Comparison of ENCODE assay signal across 8 cellular contexts in genomic region chr2:127640082-127641072, GRCh38. TPM values are rescaled to one million over a fixed set of nuclear protein-coding genes. Genes with fewer than 3 reads are reported as not detected.
DNase-seq lines count a peak whose midpoint lies in the region; ATAC-seq, FAIRE-seq and TF ChIP-seq lines count a peak whose summit lies in the region.

No MANE protein-coding gene starts in this region.

- no peak overlapping the region; the same call in 1 of the 2 replicates for H2BK15ac ChIP-seq in H1 (ENCODE audit: low read length)

- H3K9me2 ChIP-seq in PC-3 (replicated peaks; ENCODE audit: low read length) = no peaks in the 10 kb centered on the region

- H3K27me3 ChIP-seq in PC-3 (ENCODE audit: low read length) = no peaks in the 10 kb centered on the region
- no peaks in the 10 kb centered on the region for H3K27me3 ChIP-seq in H1 (replicated peaks in 1 of 4; ENCODE audit: control insufficient read depth in 3 of 4, extremely low read depth in 1 of 4, insufficient read depth in 3 of 4, low read length in 3 of 4)
- H3K27me3 ChIP-seq in testis = no peaks in the 10 kb centered on the region

- H3K9ac ChIP-seq in PC-3 (ENCODE audit: low read length) = no peak overlapping the region
- no peak overlapping the region for H3K9ac ChIP-seq in H1 (replicated peaks in 1 of 4; ENCODE audit: extremely low read depth in 1 of 4, low read depth in 3 of 4, low read length in 3 of 4)

- TF ChIP-seq RAD21 in H1 (IDR thresholded peaks at IDR 0.05 in 1 of 2, conservative IDR thresholded peaks at IDR 0.05 in 1 of 2; ENCODE audit: low read depth in 2 of 2, low read length in 2 of 2) = peak; percentile 66 to 73

- ATAC-seq in GM19438 (IDR thresholded peaks at IDR 0.05; ENCODE audit: low read depth, unreplicated experiment) (peak; percentile 55), PC-3 (no peak), GM18861 (IDR thresholded peaks at IDR 0.05; ENCODE audit: unreplicated experiment) (no peak), GM18517 (IDR thresholded peaks at IDR 0.05; ENCODE audit: unreplicated experiment) (no peak)

- H2BK12ac ChIP-seq in H1 (ENCODE audit: low read depth, low read length) = peak overlapping the region; percentile 98; the same call in 1 of the 2 replicates

- no peaks in the 10 kb centered on the region for H3K79me1 ChIP-seq in H1 (ENCODE audit: low read depth, low read length)

- peak overlapping the region; percentile 60; the same call in 1 of the 2 replicates for H3K18ac ChIP-seq in H1 (ENCODE audit: extremely low read depth, low read length)

- POLR2A ChIA-PET in PC-3 (lab: Charles Lee; ENCODE audit: unreplicated experiment) = no interaction called here
- POLR2A ChIA-PET in H1 (lab: Charles Lee; ENCODE audit: partially characterized antibody) = interaction anchor here (0.9 to 3.3 kb wide), 3 partner anchors 9 to 114 kb away, joined by 3 to 10 read pairs (median 3); partner anchors contain the start of gene IWS1

- no peaks in the 10 kb centered on the region for H3K9me3 ChIP-seq in PC-3 (ENCODE audit: low read length)
- H3K9me3 ChIP-seq in H1 (ENCODE audit: insufficient read depth in 2 of 2, low read depth in 1 of 2, low read length in 1 of 2) = no peaks in the 10 kb centered on the region
- H3K9me3 ChIP-seq in testis = no peaks in the 10 kb centered on the region

- whole genome bisulfite sequencing in H1 (ENCODE audit: extremely low coverage in 1 of 2, insufficient coverage in 1 of 2, insufficient read length in 1 of 2, insufficient replicate concordance in 2 of 2, low coverage in 1 of 2, low lambda C conversion rate in 2 of 2, missing lambda C conversion rate in 1 of 2), 2 experiments = 87% methylated on average over 21 of the region's 25 CpGs; no CpG with 5 or more reads in 1 of the 2 experiments
- WGBS in testis, 2 donors = 88% methylated on average over 25 of the region's 25 CpGs; no CpG with 5 or more reads in 1 of the 2 donors

- in situ Hi-C loops in ACHN (cut with HindIII; ENCODE audit: low pct_ligation_motif_present, low pct_unique_long_range_greater_than_20kb, low sequenced_read_pairs) = no loop called here

- H3K27ac ChIP-seq in PC-3 (ENCODE audit: low read length) (no peak overlapping the region), H1 (ENCODE audit: low read depth, low read length) (no peak overlapping the region), testis (no peak overlapping the region)

- H3K56ac ChIP-seq in H1 (replicated peaks; ENCODE audit: insufficient read length, low read depth, low read length) = no peak overlapping the region

- no peak for TF ChIP-seq EP300 in H1 (IDR thresholded peaks at IDR 0.05; ENCODE audit: borderline replicate concordance in 1 of 2, low read depth in 2 of 2, low read length in 2 of 2)

- H3K4me1 ChIP-seq in PC-3 (ENCODE audit: insufficient read depth, low read length) = peaks cover 26% of the 10 kb centered on the region
- peaks cover 0 to 19% (median 7%) of the 10 kb centered on the region in 4 experiments; a peak in 6 of 7 replicates for H3K4me1 ChIP-seq in H1 (replicated peaks in 1 of 4; ENCODE audit: control insufficient read depth in 3 of 4, insufficient read depth in 4 of 4, low read length in 3 of 4)
- H3K4me1 ChIP-seq in testis = no peaks in the 10 kb centered on the region

- peak overlapping the region; percentile 51 for H3K4ac ChIP-seq in H1 (replicated peaks; ENCODE audit: insufficient read length, low read depth, low read length)

- H3K4me3 ChIP-seq in PC-3 (ENCODE audit: low read length) (no peak overlapping the region), H1 (ENCODE audit: extremely low read depth in 1 of 4, insufficient read depth in 2 of 4, low read depth in 3 of 4, low read length in 4 of 4) (no peak overlapping the region), testis (no peak overlapping the region)

- TF ChIP-seq POLR2A in H1 (IDR thresholded peaks at IDR 0.05; ENCODE audit: control extremely low read depth in 1 of 2, low read depth in 2 of 2, low read length in 2 of 2) (no peak), testis (IDR thresholded peaks at IDR 0.05) (no peak)

- H2BK120ac ChIP-seq in H1 (replicated peaks; ENCODE audit: low read depth, low read length) = no peak overlapping the region

- DNase-seq in ACHN (peak; percentile 14), PC-3 (no peak), H1 (ENCODE audit: low read depth in 1 of 2, low spot score in 2 of 2) (peak in 1 of 2 experiments; percentile 75), testis (no peak)
- peak; percentile 39 for DNase-seq in stimulated activated CD4-positive, alpha-beta T cell treated with anti-CD3 and anti-CD28 coated beads, Interleukin-4, amount 100 ng/mL, for 1 hour

- TF ChIP-seq CTCF in PC-3 (conservative IDR thresholded peaks at IDR 0.05; ENCODE audit: low read depth, low read length) (peak; percentile 49; the same call in 1 of the 2 replicates), H1 (IDR thresholded peaks at IDR 0.05; ENCODE audit: control extremely low read depth in 1 of 3, insufficient read depth in 1 of 3, low read depth in 1 of 3, low read length in 3 of 3) (peak in 2 of 3 experiments; percentile 61 to 79; a peak in 3 of 4 replicates), testis (IDR thresholded peaks at IDR 0.05) (peak in 1 of 3 experiments; percentile 10)

- peak overlapping the region; percentile 53; the same call in 1 of the 2 replicates for H2AK5ac ChIP-seq in H1 (ENCODE audit: low read depth, low read length)

- H3K14ac ChIP-seq in H1 (ENCODE audit: insufficient read length) = no peak overlapping the region

- H3K36me3 ChIP-seq in PC-3 (ENCODE audit: low read depth, low read length) (no peaks in the 10 kb centered on the region; the same call in 1 of the 2 replicates), H1 (ENCODE audit: control insufficient read depth in 2 of 4, insufficient read depth in 4 of 4, low read length in 3 of 4) (no peaks in the 10 kb centered on the region), testis (ENCODE audit: low read depth, missing control alignments) (no peaks in the 10 kb centered on the region)

- H3K23me2 ChIP-seq in H1 (ENCODE audit: low read depth, low read length) = no peaks in the 10 kb centered on the region

- H2BK20ac ChIP-seq in H1 (ENCODE audit: low read length) = no peak overlapping the region

- no peak overlapping the region for H4K91ac ChIP-seq in H1 (replicated peaks; ENCODE audit: insufficient read length, low read length)

- peak overlapping the region; percentile 61 for H2BK5ac ChIP-seq in H1 (ENCODE audit: low read depth, low read length)

- H3K79me2 ChIP-seq in PC-3 (ENCODE audit: low read length) = no peaks in the 10 kb centered on the region
- no peaks in the 10 kb centered on the region for H3K79me2 ChIP-seq in H1 (ENCODE audit: control insufficient read depth in 1 of 2, insufficient read depth in 2 of 2, low read length in 2 of 2)

- no TSS peak for BruUV-seq in PC-3 (replicated peaks; lab: Mats Ljungman, UMichigan)

- intact Hi-C loops in PC-3 (cut with micrococcal nuclease) = loop anchor here (10.0 kb wide), 1 partner anchor 446 kb away; no protein-coding TSS in a partner anchor
- intact Hi-C loops in testis (cut with DNase I; ENCODE audit: low total_unique reads) = no loop called here

- H3K4me2 ChIP-seq in PC-3 (ENCODE audit: low read length) = no peak overlapping the region
- H3K4me2 ChIP-seq in H1 (ENCODE audit: insufficient read depth in 1 of 2, low read depth in 2 of 2, low read length in 2 of 2) = no peak overlapping the region

- no peaks in the 10 kb centered on the region for H3F3A ChIP-seq in PC-3 (ENCODE audit: low read length, unreplicated experiment)

- no peak overlapping the region for H4K5ac ChIP-seq in H1 (ENCODE audit: insufficient read length, low read depth, low read length)

- no peak for FAIRE-seq in H1 (lab: Jason Lieb, UNC)

- H4K20me1 ChIP-seq in PC-3 (ENCODE audit: low read length) (no peaks in the 10 kb centered on the region), H1 (replicated peaks in 1 of 2; ENCODE audit: control insufficient read depth in 1 of 2, insufficient read depth in 2 of 2, low read length in 2 of 2) (no peaks in the 10 kb centered on the region)

- no peak overlapping the region for H3K23ac ChIP-seq in H1 (ENCODE audit: insufficient read length)

- peak overlapping the region; percentile 89 for H4K8ac ChIP-seq in H1 (ENCODE audit: extremely low read depth, insufficient read depth, low read length)

- CTCF ChIA-PET in PC-3 (lab: Charles Lee) (no interaction called here), H1 (lab: Charles Lee; ENCODE audit: partially characterized antibody) (interaction anchor here (0.6 to 9.8 kb wide), 28 partner anchors 9 to 509 kb away, joined by 3 to 114 read pairs (median 4); no protein-coding TSS in a partner anchor)

- H2AFZ ChIP-seq in PC-3 (ENCODE audit: low read length) (no peak overlapping the region), H1 (ENCODE audit: low read length) (no peak overlapping the region)

TF ChIP-seq in H1, 55 proteins besides CTCF, POLR2A, EP300 and RAD21 (continues in another document):
- TF ChIP-seq NANOG (IDR thresholded peaks at IDR 0.05; ENCODE audit: insufficient read depth, low read depth, low read length, poor library complexity, severe bottlenecking) (no peak), HDAC2 (IDR thresholded peaks at IDR 0.05; ENCODE audit: borderline replicate concordance in 1 of 2, low read depth in 2 of 2, low read length in 2 of 2) (no peak)

RNA-seq across cellular contexts. Expression of gene GPR17, which starts 5.6 kb away (rescaled TPM):
- total RNA-seq in PC-3 (2014; rRNA removed) (0.92 and 1.0 TPM in 2 replicates), testis (under 1 TPM in 1 of 2 donors, not detected in 1; 0.25 TPM)
- total RNA-seq in H1 (2021; fragmentation: NEBNext Ultra II Directional; extraction: Animal tissue kit (Norgen Biotek cat#: 25700)) = not detected in 2 replicates
- polyA plus RNA-seq in H1 (2011; rRNA removed) (0.03 TPM in 2 replicates), testis (ENCODE audit: insufficient read depth, low read depth, low replicate concordance) (0.29 TPM)
- polyA plus RNA-seq in H1 (2011; cell fraction: cytosol; rRNA removed) = not detected
- 0.13 TPM for polyA plus RNA-seq in H1 (2011; cell fraction: nucleus; rRNA removed)
- polyA plus RNA-seq in H1 (2012, experiment 1 of 2) = 0.14 to 0.90 TPM (median 0.59 TPM) in 3 of 4 replicates, not detected in the other
- 0.09 TPM for polyA plus RNA-seq in H1 (2012, experiment 2 of 2)
- polyA plus RNA-seq in H1 (2013, experiment 1 of 2) = not detected
- polyA plus RNA-seq in H1 (2013, experiment 2 of 2) = not detected
- polyA minus RNA-seq in H1 (2011; rRNA and poly(A)+ RNA removed) = not detected in 2 replicates
- polyA minus RNA-seq in H1 (2011; cell fraction: cytosol; rRNA and poly(A)+ RNA removed) = not detected
- not detected for polyA minus RNA-seq in H1 (2011; cell fraction: nucleus; rRNA and poly(A)+ RNA removed)

RNA-seq across cellular contexts. Expression of gene LIMS2, which starts 35.0 kb away (rescaled TPM):
- total RNA-seq in PC-3 (2014; rRNA removed) = 4.6 and 5.0 TPM in 2 replicates
- 4.8 and 4.9 TPM in 2 replicates for total RNA-seq in H1 (2021; fragmentation: NEBNext Ultra II Directional; extraction: Animal tissue kit (Norgen Biotek cat#: 25700))
- polyA plus RNA-seq in H1 (2011; rRNA removed) = 3.3 and 5.1 TPM in 2 replicates
- polyA plus RNA-seq in H1 (2011; cell fraction: cytosol; rRNA removed) = 2.4 TPM
- 5.6 TPM for polyA plus RNA-seq in H1 (2011; cell fraction: nucleus; rRNA removed)
- 2.7 to 3.7 TPM (median 3.6 TPM) in 4 replicates for polyA plus RNA-seq in H1 (2012, experiment 1 of 2)
- polyA plus RNA-seq in H1 (2012, experiment 2 of 2) = 5.1 TPM
- polyA plus RNA-seq in H1 (2013, experiment 1 of 2) = 3.6 TPM
- polyA plus RNA-seq in H1 (2013, experiment 2 of 2) = 3.8 TPM
- polyA minus RNA-seq in H1 (2011; rRNA and poly(A)+ RNA removed) = 0.90 and 1.2 TPM in 2 replicates
- 1.5 TPM for polyA minus RNA-seq in H1 (2011; cell fraction: cytosol; rRNA and poly(A)+ RNA removed)
- polyA minus RNA-seq in H1 (2011; cell fraction: nucleus; rRNA and poly(A)+ RNA removed) = 2.3 TPM
- total RNA-seq in testis = 10 to 100 TPM; 19.0 to 19.3 TPM
- 23.6 TPM for polyA plus RNA-seq in testis (ENCODE audit: insufficient read depth, low read depth, low replicate concordance)

Comparison
In these comparisons a context has a peak if more than half of its experiments do, and no peak if none do; other contexts are left out.
1. DNase-seq: peak in ACHN (single experiment) and stimulated activated CD4-positive, alpha-beta T cell treated with anti-CD3 and anti-CD28 coated beads, Interleukin-4, amount 100 ng/mL, for 1 hour (single experiment); none in PC-3 (single experiment) and testis (single experiment).